ENCODE assay signal across 8 cellular contexts in genomic region chr22:19679476-19680099, GRCh38. TPM values are rescaled to one million over a fixed set of nuclear protein-coding genes. Genes with fewer than 3 reads are reported as not detected.
DNase-seq lines count a peak whose midpoint lies in the region; ATAC-seq and TF ChIP-seq lines count a peak whose summit lies in the region.

No MANE protein-coding gene starts in this region.

- no peak overlapping the region for H3K4me3 ChIP-seq in retinal pigment epithelial cell (ENCODE audit: low read length)

- ATAC-seq in activated CD4-positive, CD25-positive, alpha-beta regulatory T cell treated with anti-CD3 and anti-CD28 coated beads, Interleukin-2, amount 50 U/mL, for 24 hours = no peak
- ATAC-seq in foreskin keratinocyte (peak; percentile 14), GM19455 (IDR thresholded peaks at IDR 0.05; ENCODE audit: unreplicated experiment) (no peak), HG03135 (IDR thresholded peaks at IDR 0.05; ENCODE audit: unreplicated experiment) (no peak)

- no peak overlapping the region for H3K27ac ChIP-seq in foreskin keratinocyte

- peak; percentile 65 for TF ChIP-seq CTCF in foreskin keratinocyte (conservative IDR thresholded peaks at IDR 0.05)
- peak; percentile 84 for TF ChIP-seq CTCF in retinal pigment epithelial cell (conservative IDR thresholded peaks at IDR 0.05; ENCODE audit: low read depth, low read length)

- DNase-seq in activated CD4-positive, CD25-positive, alpha-beta regulatory T cell (lab: John Stamatoyannopoulos, UW) = peak in 3 of 4 experiments; percentile 19 to 43 (median 29)
- DNase-seq in activated T-cell treated with anti-CD3 and anti-CD28 coated beads for 48 hours (ENCODE audit: low read depth) (peak; percentile 23), foreskin keratinocyte (no peak), retinal pigment epithelial cell (ENCODE audit: low read depth) (no peak), OCI-M2 (lab: John Stamatoyannopoulos, UW; ENCODE audit: unreplicated experiment) (no peak)

- no peaks in the 10 kb centered on the region for H3K4me1 ChIP-seq in foreskin keratinocyte

- peaks cover 25% of the 10 kb centered on the region for H3K27me3 ChIP-seq in foreskin keratinocyte

RNA-seq across cellular contexts. Expression of gene SEPTIN5, which starts 34.7 kb away (rescaled TPM):
- total RNA-seq in foreskin keratinocyte = 4.8 and 6.1 TPM in 2 replicates
- 4.6 and 6.5 TPM in 2 replicates for polyA plus RNA-seq in foreskin keratinocyte

RNA-seq across cellular contexts. Expression of gene GP1BB, which starts 43.8 kb away (rescaled TPM):
- total RNA-seq in foreskin keratinocyte = 0.21 and 0.54 TPM in 2 replicates
- 0.28 and 0.56 TPM in 2 replicates for polyA plus RNA-seq in foreskin keratinocyte

Comparison
In these comparisons a context has a peak if more than half of its experiments do, and no peak if none do; other contexts are left out.
1. DNase-seq: peak in activated CD4-positive, CD25-positive, alpha-beta regulatory T cell (3 of 4) and activated T-cell treated with anti-CD3 and anti-CD28 coated beads for 48 hours (single experiment); none in foreskin keratinocyte (0 of 2), retinal pigment epithelial cell (single experiment) and OCI-M2 (single experiment).